ENCODE assay signal across 17 cellular contexts in genomic region chr12:2609020-2609419, GRCh38.
DNase-seq lines count a peak whose midpoint lies in the region; ATAC-seq, FAIRE-seq and TF ChIP-seq lines count a peak whose summit lies in the region.
"Had no signal": no experiment of that assay in that cellular context is flagged by ENCODE, and none has a peak within 500 bp of the region (broad histone marks: within the 10 kb centered on the region; RNA-seq: fewer than 3 reads in every experiment).

No MANE protein-coding gene starts in this region.

- peak; percentile 4 to 21 for DNase-seq in Kasumi-1 (lab: John Stamatoyannopoulos, UW)
- peak; percentile 4 for DNase-seq in astrocyte (ENCODE audit: low read depth)
- DNase-seq in osteoblast (ENCODE audit: insufficient read length, low spot score, missing footprints), result peak; percentile 54
- no peak for DNase-seq in esophagus squamous epithelium (lab: John Stamatoyannopoulos, UW)
- DNase-seq: C1 segment of cervical spinal cord, NCI-H1105, NCI-H187, NCI-H446, PC-3 had no signal

- TF ChIP-seq CTCF in astrocyte (IDR thresholded peaks at IDR 0.05; ENCODE audit: insufficient read depth, low read depth, low read length) (no peak), osteoblast (IDR thresholded peaks at IDR 0.05; ENCODE audit: extremely low read depth, low read depth, low read length) (no peak), esophagus squamous epithelium (IDR thresholded peaks at IDR 0.05) (no peak)

- H3K4me3 Mint-ChIP-seq in astrocyte (ENCODE audit: unreplicated experiment), result no peak overlapping the region

- H2AFZ ChIP-seq in astrocyte (ENCODE audit: low read depth, low read length) (no peak overlapping the region), osteoblast (ENCODE audit: low read length) (no peak overlapping the region)

- H3K27ac ChIP-seq in astrocyte (ENCODE audit: low read depth, low read length), result no peak overlapping the region
- H3K27ac ChIP-seq in osteoblast (ENCODE audit: low read depth, low read length), result no peak overlapping the region
- no peak overlapping the region for H3K27ac ChIP-seq in esophagus squamous epithelium
- H3K27ac ChIP-seq: HL-60, SK-N-MC had no signal

- H3K79me2 ChIP-seq in astrocyte (ENCODE audit: insufficient read depth, low read length) (no peaks in the 10 kb centered on the region), osteoblast (ENCODE audit: insufficient read depth, low read length) (no peaks in the 10 kb centered on the region)

- H3K4me1 Mint-ChIP-seq in astrocyte (ENCODE audit: low read depth, unreplicated experiment), result peaks cover 16% of the 10 kb centered on the region

- H3K36me3 ChIP-seq in astrocyte (ENCODE audit: insufficient read depth, low read length) (no peaks in the 10 kb centered on the region), osteoblast (ENCODE audit: insufficient read depth, low read length) (peaks cover 19% of the 10 kb centered on the region), esophagus squamous epithelium (peaks cover 0 to 7% (median 0%) of the 10 kb centered on the region in 3 donors)
- H3K36me3 ChIP-seq: HAP-1 had no signal

- H3K27me3 Mint-ChIP-seq in astrocyte (ENCODE audit: low read depth, unreplicated experiment), result peaks cover 45% of the 10 kb centered on the region

- no peaks in the 10 kb centered on the region for H4K20me1 ChIP-seq in astrocyte (ENCODE audit: insufficient read depth, low read length)
- H4K20me1 ChIP-seq in osteoblast (ENCODE audit: insufficient read depth, low read length), result no peaks in the 10 kb centered on the region

- peaks cover 9% of the 10 kb centered on the region for H3K4me1 ChIP-seq in astrocyte (ENCODE audit: insufficient read depth, low read length)
- peaks cover 14% of the 10 kb centered on the region for H3K4me1 ChIP-seq in osteoblast (ENCODE audit: insufficient read depth, low read length)
- peaks cover 0 to 8% (median 4%) of the 10 kb centered on the region in 3 donors for H3K4me1 ChIP-seq in esophagus squamous epithelium
- H3K4me1 ChIP-seq: HAP-1 had no signal

- H3K4me3 ChIP-seq in astrocyte (ENCODE audit: insufficient read depth, low read depth, low read length), result no peak overlapping the region
- H3K4me3 ChIP-seq in osteoblast (ENCODE audit: insufficient read depth, low read length), result no peak overlapping the region
- no peak overlapping the region for H3K4me3 ChIP-seq in esophagus squamous epithelium
- H3K4me3 ChIP-seq: HAP-1, K562, SK-N-MC had no signal

- no peak for TF ChIP-seq POLR2A in esophagus squamous epithelium (IDR thresholded peaks at IDR 0.05)

- no peaks in the 10 kb centered on the region for H3K9me3 ChIP-seq in astrocyte (ENCODE audit: insufficient read depth, low read depth, low read length)
- no peaks in the 10 kb centered on the region for H3K9me3 ChIP-seq in osteoblast (ENCODE audit: low read depth, low read length)
- H3K9me3 ChIP-seq in esophagus squamous epithelium, result no peaks in the 10 kb centered on the region
- H3K9me3 ChIP-seq: HAP-1 had no signal

- H3K36me3 Mint-ChIP-seq in astrocyte (ENCODE audit: low read depth, unreplicated experiment), result peaks cover 4% of the 10 kb centered on the region

- H3K27ac Mint-ChIP-seq in astrocyte (ENCODE audit: unreplicated experiment), result no peak overlapping the region

- H3K9me3 Mint-ChIP-seq in astrocyte (ENCODE audit: unreplicated experiment), result peaks cover 9% of the 10 kb centered on the region

- intact Hi-C loops in esophagus squamous epithelium (cut with DNase I), result no loop called here

- 51 to 53% methylated on average over 12 of the region's 12 CpGs for WGBS in esophagus squamous epithelium, 2 donors

- no peaks in the 10 kb centered on the region for H3K27me3 ChIP-seq in astrocyte (ENCODE audit: insufficient read depth, low read length)
- H3K27me3 ChIP-seq in osteoblast (ENCODE audit: insufficient read depth, low read length), result no peaks in the 10 kb centered on the region
- H3K27me3 ChIP-seq in esophagus squamous epithelium, result no peaks in the 10 kb centered on the region

- H3K9ac ChIP-seq in astrocyte (ENCODE audit: low read length), result no peak overlapping the region

- ATAC-seq in HG03565 (IDR thresholded peaks at IDR 0.05; ENCODE audit: unreplicated experiment) (no peak), GM19328 (IDR thresholded peaks at IDR 0.05; ENCODE audit: unreplicated experiment) (no peak), HG02885 (IDR thresholded peaks at IDR 0.05; ENCODE audit: poor library complexity, unreplicated experiment) (no peak)
- ATAC-seq: K562, PC-3 had no signal

- H3K4me2 ChIP-seq in astrocyte (ENCODE audit: low read length), result no peak overlapping the region
- H3K4me2 ChIP-seq in osteoblast (ENCODE audit: insufficient read depth, low read length), result no peak overlapping the region

- no peak for FAIRE-seq in astrocyte (lab: Jason Lieb, UNC)
- FAIRE-seq: GM18507, K562 had no signal
